In genomic region chr17:7307686-7308624, GRCh38 we compare ENCODE assay signal across 8 cellular contexts. TPM values are rescaled to one million over a fixed set of nuclear protein-coding genes. Genes with fewer than 3 reads are reported as not detected.
A peak's percentile ranks its signal among the peaks of the same experiment; 100 is the strongest.
DNase-seq lines count a peak whose midpoint lies in the region; ATAC-seq and TF ChIP-seq lines count a peak whose summit lies in the region.

No MANE protein-coding gene starts in this region.

- peaks cover 37% of the 10 kb centered on the region for H3K36me3 ChIP-seq in A673 (ENCODE audit: insufficient read depth, low read length, poor library complexity, severe bottlenecking)
- peaks cover 37% of the 10 kb centered on the region for H3K36me3 ChIP-seq in left ventricle myocardium inferior
- H3K36me3 ChIP-seq in prostate gland, result peaks cover 8 to 12% of the 10 kb centered on the region in 2 donors

- H3K4me1 Mint-ChIP-seq in activated naive CD8-positive, alpha-beta T cell treated with anti-CD3 and anti-CD28 coated beads, Interleukin-2, amount 10 ng/mL, durations not matched to agents 7 days and 5 days, result peaks cover 36% of the 10 kb centered on the region

- peak; percentile 42 for DNase-seq in A673 (ENCODE audit: low spot score)
- peak; percentile 46 for DNase-seq in RPMI8226
- DNase-seq in activated naive CD8-positive, alpha-beta T cell treated with anti-CD3 and anti-CD28 coated beads, Interleukin-2, amount 10 ng/mL, durations not matched to agents 7 days and 5 days, result peak; percentile 71
- DNase-seq in left ventricle myocardium inferior, result peak; percentile 59
- DNase-seq in prostate gland (ENCODE audit: low spot score), result no peak
- DNase-seq in GOT3 (lab: John Stamatoyannopoulos, UW), result no peak

- CTCF ChIA-PET in A673 (lab: Charles Lee), result no interaction called here

- peaks cover 25% of the 10 kb centered on the region for H3K36me3 Mint-ChIP-seq in activated naive CD8-positive, alpha-beta T cell treated with anti-CD3 and anti-CD28 coated beads, Interleukin-2, amount 10 ng/mL, durations not matched to agents 7 days and 5 days

- H3K4me3 ChIP-seq in A673 (ENCODE audit: low read depth, low read length, poor library complexity, severe bottlenecking) (peak overlapping the region; percentile 94), left ventricle myocardium inferior (peak overlapping the region; percentile 97), prostate gland (peak overlapping the region; percentile 99)

- H3K27ac Mint-ChIP-seq in activated naive CD8-positive, alpha-beta T cell treated with anti-CD3 and anti-CD28 coated beads, Interleukin-2, amount 10 ng/mL, durations not matched to agents 7 days and 5 days, result peak overlapping the region; percentile 98

- no peak for TF ChIP-seq POLR2A in prostate gland (IDR thresholded peaks at IDR 0.05)

- H3K4me3 Mint-ChIP-seq in activated naive CD8-positive, alpha-beta T cell treated with anti-CD3 and anti-CD28 coated beads, Interleukin-2, amount 10 ng/mL, durations not matched to agents 7 days and 5 days, result peak overlapping the region; percentile 89

- no peaks in the 10 kb centered on the region for H3K27me3 Mint-ChIP-seq in activated naive CD8-positive, alpha-beta T cell treated with anti-CD3 and anti-CD28 coated beads, Interleukin-2, amount 10 ng/mL, durations not matched to agents 7 days and 5 days

- no TSS peak for BruUV-seq in A673 (replicated peaks; lab: Mats Ljungman, UMichigan)

- POLR2A ChIA-PET in A673 (lab: Charles Lee; ENCODE audit: low non-redundant PET), result no interaction called here
- POLR2A ChIA-PET in activated naive CD8-positive, alpha-beta T cell treated with anti-CD3 and anti-CD28 coated beads, Interleukin-2, amount 10 ng/mL, durations not matched to agents 7 days and 5 days (lab: Charles Lee), result interaction anchor here (1.0 to 4.3 kb wide), 7 partner anchors 22 to 378 kb away, joined by 4 to 34 read pairs (median 9); partner anchors contain the start of genes ACAP1, MPDU1, NEURL4 and PHF23

- peaks cover 19% of the 10 kb centered on the region for H3K4me1 ChIP-seq in A673 (ENCODE audit: insufficient read depth, low read length, poor library complexity, severe bottlenecking)
- H3K4me1 ChIP-seq in left ventricle myocardium inferior, result peaks cover 59% of the 10 kb centered on the region
- peaks cover 8% of the 10 kb centered on the region for H3K4me1 ChIP-seq in prostate gland (replicated peaks)

- H3K9me3 Mint-ChIP-seq in activated naive CD8-positive, alpha-beta T cell treated with anti-CD3 and anti-CD28 coated beads, Interleukin-2, amount 10 ng/mL, durations not matched to agents 7 days and 5 days, result no peaks in the 10 kb centered on the region

- TF ChIP-seq CTCF in A673 (conservative IDR thresholded peaks at IDR 0.05; ENCODE audit: low read depth, low read length) (no peak), left ventricle myocardium inferior (IDR thresholded peaks at IDR 0.05; ENCODE audit: borderline replicate concordance) (peak; percentile 37), prostate gland (IDR thresholded peaks at IDR 0.05) (no peak)

- H3K27me3 ChIP-seq in A673 (replicated peaks; ENCODE audit: insufficient read depth, low read depth, low read length, poor library complexity) (no peaks in the 10 kb centered on the region), left ventricle myocardium inferior (ENCODE audit: low read depth) (no peaks in the 10 kb centered on the region), prostate gland (replicated peaks; ENCODE audit: insufficient read depth) (no peaks in the 10 kb centered on the region)

- H3K27ac ChIP-seq in A673 (ENCODE audit: low read depth, low read length, poor library complexity, severe bottlenecking) (peak overlapping the region; percentile 99), left ventricle myocardium inferior (replicated peaks) (peak overlapping the region; percentile 99), prostate gland (peak overlapping the region; percentile 97 to 99)

- ATAC-seq in GM21529 (IDR thresholded peaks at IDR 0.05; ENCODE audit: unreplicated experiment) (peak; percentile 7), HG02884 (IDR thresholded peaks at IDR 0.05; ENCODE audit: unreplicated experiment) (no peak)
- peak; percentile 7 for ATAC-seq in activated naive CD8-positive, alpha-beta T cell treated with anti-CD3 and anti-CD28 coated beads, Interleukin-2, amount 10 ng/mL, durations not matched to agents 7 days and 5 days (ENCODE audit: low read depth)

- H3K9me3 ChIP-seq in A673 (ENCODE audit: low read depth, low read length, poor library complexity, severe bottlenecking) (no peaks in the 10 kb centered on the region), left ventricle myocardium inferior (replicated peaks) (no peaks in the 10 kb centered on the region), prostate gland (no peaks in the 10 kb centered on the region)

- under 1% methylated on average over 85 of the region's 104 CpGs for WGBS in prostate gland

- intact Hi-C loops in A673 (cut with micrococcal nuclease; ENCODE audit: unreplicated experiment), result loop anchor here (5.0 kb wide), 1 partner anchor 56 kb away; the partner anchor contains the start of genes CTDNEP1 and ELP5
- intact Hi-C loops in left ventricle myocardium inferior (cut with micrococcal nuclease), result no loop called here
- intact Hi-C loops in prostate gland (cut with DNase I), result no loop called here

RNA-seq across cellular contexts. Expression of gene EIF5A, which starts 0.5 kb away (rescaled TPM):
- total RNA-seq in A673 (2021) (1,112 and 1,128 TPM in 2 replicates), left ventricle myocardium inferior (250 TPM), prostate gland (100 to 1,000 TPM; 172 to 195 TPM)
- 100 to 1,000 TPM; 420 to 451 TPM for total RNA-seq in activated naive CD8-positive, alpha-beta T cell treated with anti-CD3 and anti-CD28 coated beads, Interleukin-2, amount 10 ng/mL, durations not matched to agents 7 days and 5 days

RNA-seq across cellular contexts. Expression of gene GPS2, which starts 7.2 kb away (rescaled TPM):
- total RNA-seq in A673 (2021) (116 and 133 TPM in 2 replicates), left ventricle myocardium inferior (66.1 TPM), prostate gland (100 to 1,000 TPM in 1 of 2 donors, 10 to 100 TPM in 1; 88.4 to 140 TPM)
- total RNA-seq in activated naive CD8-positive, alpha-beta T cell treated with anti-CD3 and anti-CD28 coated beads, Interleukin-2, amount 10 ng/mL, durations not matched to agents 7 days and 5 days, result 10 to 100 TPM; 97.1 to 98.5 TPM

RNA-seq across cellular contexts. Expression of gene YBX2, which starts 13.5 kb away (rescaled TPM):
- total RNA-seq in A673 (2021) (0.77 and 1.6 TPM in 2 replicates), left ventricle myocardium inferior (0.77 TPM), prostate gland (10 to 100 TPM in 1 of 2 donors, under 1 TPM in 1; 0.64 to 49.1 TPM)
- 1 to 10 TPM in 1 of 2 experiments, under 1 TPM in 1; 0.37 to 1.2 TPM for total RNA-seq in activated naive CD8-positive, alpha-beta T cell treated with anti-CD3 and anti-CD28 coated beads, Interleukin-2, amount 10 ng/mL, durations not matched to agents 7 days and 5 days

RNA-seq across cellular contexts. Expression of gene NEURL4, which starts 21.2 kb away (rescaled TPM):
- total RNA-seq in A673 (2021) (81.7 and 99.5 TPM in 2 replicates), left ventricle myocardium inferior (31.9 TPM), prostate gland (10 to 100 TPM; 15.7 to 36.0 TPM)
- 10 to 100 TPM; 53.4 to 58.6 TPM for total RNA-seq in activated naive CD8-positive, alpha-beta T cell treated with anti-CD3 and anti-CD28 coated beads, Interleukin-2, amount 10 ng/mL, durations not matched to agents 7 days and 5 days

RNA-seq across cellular contexts. Expression of gene SLC2A4, which starts 26.4 kb away (rescaled TPM):
- 0.67 and 1.6 TPM in 2 replicates for total RNA-seq in A673 (2021)
- not detected for total RNA-seq in activated naive CD8-positive, alpha-beta T cell treated with anti-CD3 and anti-CD28 coated beads, Interleukin-2, amount 10 ng/mL, durations not matched to agents 7 days and 5 days
- 146 TPM for total RNA-seq in left ventricle myocardium inferior
- total RNA-seq in prostate gland, result 10 to 100 TPM; 13.8 to 27.4 TPM

Comparison
In these comparisons a context has a peak if more than half of its experiments do, and no peak if none do; other contexts are left out.
1. DNase-seq: peak in A673 (single experiment), RPMI8226 (single experiment), activated naive CD8-positive, alpha-beta T cell treated with anti-CD3 and anti-CD28 coated beads, Interleukin-2, amount 10 ng/mL, durations not matched to agents 7 days and 5 days (single experiment) and left ventricle myocardium inferior (single experiment); none in prostate gland (single experiment) and GOT3 (single experiment).
2. Peak in every context shown above with its lines, with median percentiles within 50 percentile points of each other: H3K27ac ChIP-seq and H3K4me3 ChIP-seq.